Comparison of ENCODE assay signal across 1 cellular context in genomic region chr17:44133918-44134476, GRCh38.
TF ChIP-seq lines count a peak whose summit lies in the region.

No MANE protein-coding gene starts in this region.

TF ChIP-seq in HepG2, 621 proteins besides CTCF, POLR2A, EP300 and RAD21 (continued from another document and continues in another):
- TF ChIP-seq STAT6 (CRISPR knock-in tag; IDR thresholded peaks at IDR 0.05; ENCODE audit: borderline replicate concordance) = no peak
- TF ChIP-seq, protein P1, sequence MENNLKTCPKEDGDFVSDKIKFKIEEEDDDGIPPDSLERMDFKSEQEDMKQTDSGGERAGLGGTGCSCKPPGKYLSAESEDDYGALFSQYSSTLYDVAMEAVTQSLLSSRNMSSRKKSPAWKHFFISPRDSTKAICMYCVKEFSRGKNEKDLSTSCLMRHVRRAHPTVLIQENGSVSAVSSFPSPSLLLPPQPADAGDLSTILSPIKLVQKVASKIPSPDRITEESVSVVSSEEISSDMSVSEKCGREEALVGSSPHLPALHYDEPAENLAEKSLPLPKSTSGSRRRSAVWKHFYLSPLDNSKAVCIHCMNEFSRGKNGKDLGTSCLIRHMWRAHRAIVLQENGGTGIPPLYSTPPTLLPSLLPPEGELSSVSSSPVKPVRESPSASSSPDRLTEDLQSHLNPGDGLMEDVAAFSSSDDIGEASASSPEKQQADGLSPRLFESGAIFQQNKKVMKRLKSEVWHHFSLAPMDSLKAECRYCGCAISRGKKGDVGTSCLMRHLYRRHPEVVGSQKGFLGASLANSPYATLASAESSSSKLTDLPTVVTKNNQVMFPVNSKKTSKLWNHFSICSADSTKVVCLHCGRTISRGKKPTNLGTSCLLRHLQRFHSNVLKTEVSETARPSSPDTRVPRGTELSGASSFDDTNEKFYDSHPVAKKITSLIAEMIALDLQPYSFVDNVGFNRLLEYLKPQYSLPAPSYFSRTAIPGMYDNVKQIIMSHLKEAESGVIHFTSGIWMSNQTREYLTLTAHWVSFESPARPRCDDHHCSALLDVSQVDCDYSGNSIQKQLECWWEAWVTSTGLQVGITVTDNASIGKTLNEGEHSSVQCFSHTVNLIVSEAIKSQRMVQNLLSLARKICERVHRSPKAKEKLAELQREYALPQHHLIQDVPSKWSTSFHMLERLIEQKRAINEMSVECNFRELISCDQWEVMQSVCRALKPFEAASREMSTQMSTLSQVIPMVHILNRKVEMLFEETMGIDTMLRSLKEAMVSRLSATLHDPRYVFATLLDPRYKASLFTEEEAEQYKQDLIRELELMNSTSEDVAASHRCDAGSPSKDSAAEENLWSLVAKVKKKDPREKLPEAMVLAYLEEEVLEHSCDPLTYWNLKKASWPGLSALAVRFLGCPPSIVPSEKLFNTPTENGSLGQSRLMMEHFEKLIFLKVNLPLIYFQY (CRISPR knock-in tag; IDR thresholded peaks at IDR 0.05; ENCODE audit: borderline replicate concordance) = no peak
- peak; percentile 77 for TF ChIP-seq KAT8 (CRISPR knock-in tag; IDR thresholded peaks at IDR 0.05)
- TF ChIP-seq ESRRA (CRISPR knock-in tag; IDR thresholded peaks at IDR 0.05; ENCODE audit: low read depth) = peak; percentile 95
- TF ChIP-seq ZNF10 (CRISPR knock-in tag; IDR thresholded peaks at IDR 0.05; ENCODE audit: borderline replicate concordance, low read depth) = no peak
- TF ChIP-seq, protein P2, sequence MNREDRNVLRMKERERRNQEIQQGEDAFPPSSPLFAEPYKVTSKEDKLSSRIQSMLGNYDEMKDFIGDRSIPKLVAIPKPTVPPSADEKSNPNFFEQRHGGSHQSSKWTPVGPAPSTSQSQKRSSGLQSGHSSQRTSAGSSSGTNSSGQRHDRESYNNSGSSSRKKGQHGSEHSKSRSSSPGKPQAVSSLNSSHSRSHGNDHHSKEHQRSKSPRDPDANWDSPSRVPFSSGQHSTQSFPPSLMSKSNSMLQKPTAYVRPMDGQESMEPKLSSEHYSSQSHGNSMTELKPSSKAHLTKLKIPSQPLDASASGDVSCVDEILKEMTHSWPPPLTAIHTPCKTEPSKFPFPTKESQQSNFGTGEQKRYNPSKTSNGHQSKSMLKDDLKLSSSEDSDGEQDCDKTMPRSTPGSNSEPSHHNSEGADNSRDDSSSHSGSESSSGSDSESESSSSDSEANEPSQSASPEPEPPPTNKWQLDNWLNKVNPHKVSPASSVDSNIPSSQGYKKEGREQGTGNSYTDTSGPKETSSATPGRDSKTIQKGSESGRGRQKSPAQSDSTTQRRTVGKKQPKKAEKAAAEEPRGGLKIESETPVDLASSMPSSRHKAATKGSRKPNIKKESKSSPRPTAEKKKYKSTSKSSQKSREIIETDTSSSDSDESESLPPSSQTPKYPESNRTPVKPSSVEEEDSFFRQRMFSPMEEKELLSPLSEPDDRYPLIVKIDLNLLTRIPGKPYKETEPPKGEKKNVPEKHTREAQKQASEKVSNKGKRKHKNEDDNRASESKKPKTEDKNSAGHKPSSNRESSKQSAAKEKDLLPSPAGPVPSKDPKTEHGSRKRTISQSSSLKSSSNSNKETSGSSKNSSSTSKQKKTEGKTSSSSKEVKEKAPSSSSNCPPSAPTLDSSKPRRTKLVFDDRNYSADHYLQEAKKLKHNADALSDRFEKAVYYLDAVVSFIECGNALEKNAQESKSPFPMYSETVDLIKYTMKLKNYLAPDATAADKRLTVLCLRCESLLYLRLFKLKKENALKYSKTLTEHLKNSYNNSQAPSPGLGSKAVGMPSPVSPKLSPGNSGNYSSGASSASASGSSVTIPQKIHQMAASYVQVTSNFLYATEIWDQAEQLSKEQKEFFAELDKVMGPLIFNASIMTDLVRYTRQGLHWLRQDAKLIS (CRISPR knock-in tag; IDR thresholded peaks at IDR 0.05) = no peak
- TF ChIP-seq ARNT (IDR thresholded peaks at IDR 0.05) = no peak
- TF ChIP-seq HIVEP1 (CRISPR knock-in tag; IDR thresholded peaks at IDR 0.05) = peak; percentile 47; the same call in 1 of the 2 replicates
- TF ChIP-seq SOX6 (IDR thresholded peaks at IDR 0.05) = no peak
- TF ChIP-seq SOX6 (CRISPR knock-in tag; IDR thresholded peaks at IDR 0.05) = peak; percentile 78
- no peak for TF ChIP-seq HNRNPL (IDR thresholded peaks at IDR 0.05; ENCODE audit: low read depth, low read length)
- peak; percentile 47; the same call in 1 of the 2 replicates for TF ChIP-seq JUND (CRISPR knock-in tag; IDR thresholded peaks at IDR 0.05)
- no peak for TF ChIP-seq ZNF614 (CRISPR knock-in tag; IDR thresholded peaks at IDR 0.05; ENCODE audit: borderline replicate concordance)
- TF ChIP-seq, protein P3, sequence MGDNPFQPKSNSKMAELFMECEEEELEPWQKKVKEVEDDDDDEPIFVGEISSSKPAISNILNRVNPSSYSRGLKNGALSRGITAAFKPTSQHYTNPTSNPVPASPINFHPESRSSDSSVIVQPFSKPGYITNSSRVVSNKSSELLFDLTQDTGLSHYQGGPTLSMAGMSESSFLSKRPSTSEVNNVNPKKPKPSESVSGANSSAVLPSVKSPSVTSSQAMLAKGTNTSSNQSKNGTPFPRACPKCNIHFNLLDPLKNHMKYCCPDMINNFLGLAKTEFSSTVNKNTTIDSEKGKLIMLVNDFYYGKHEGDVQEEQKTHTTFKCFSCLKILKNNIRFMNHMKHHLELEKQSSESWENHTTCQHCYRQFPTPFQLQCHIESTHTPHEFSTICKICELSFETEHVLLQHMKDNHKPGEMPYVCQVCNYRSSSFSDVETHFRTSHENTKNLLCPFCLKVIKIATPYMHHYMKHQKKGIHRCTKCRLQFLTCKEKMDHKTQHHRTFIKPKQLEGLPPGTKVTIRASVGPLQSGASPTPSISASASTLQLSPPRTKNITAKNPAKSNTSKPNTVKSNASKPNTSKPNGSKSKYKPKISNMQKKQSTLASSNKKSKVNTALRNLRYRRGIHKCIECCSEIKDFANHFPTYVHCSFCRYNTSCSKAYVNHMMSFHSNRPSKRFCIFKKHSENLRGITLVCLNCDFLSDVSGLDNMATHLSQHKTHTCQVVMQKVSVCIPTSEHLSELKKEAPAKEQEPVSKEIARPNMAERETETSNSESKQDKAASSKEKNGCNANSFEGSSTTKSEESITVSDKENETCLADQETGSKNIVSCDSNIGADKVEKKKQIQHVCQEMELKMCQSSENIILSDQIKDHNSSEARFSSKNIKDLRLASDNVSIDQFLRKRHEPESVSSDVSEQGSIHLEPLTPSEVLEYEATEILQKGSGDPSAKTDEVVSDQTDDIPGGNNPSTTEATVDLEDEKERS (CRISPR knock-in tag; IDR thresholded peaks at IDR 0.05) = peak; percentile 79; the same call in 1 of the 2 replicates
- TF ChIP-seq TBL1XR1 (IDR thresholded peaks at IDR 0.05; ENCODE audit: borderline replicate concordance, low read length, partially characterized antibody) = no peak
- no peak for TF ChIP-seq ZFP62 (CRISPR knock-in tag; IDR thresholded peaks at IDR 0.05)
- no peak for TF ChIP-seq ZNF720 (CRISPR knock-in tag; IDR thresholded peaks at IDR 0.05)
- TF ChIP-seq ZNF839 (CRISPR knock-in tag; IDR thresholded peaks at IDR 0.05; ENCODE audit: borderline replicate concordance) = peak; percentile 61
- TF ChIP-seq ZNF615 (CRISPR knock-in tag; IDR thresholded peaks at IDR 0.05; ENCODE audit: borderline replicate concordance) = no peak
- peak; percentile 67 for TF ChIP-seq FOXA3 (CRISPR knock-in tag; IDR thresholded peaks at IDR 0.05)
- no peak for TF ChIP-seq TERF1 (CRISPR knock-in tag; IDR thresholded peaks at IDR 0.05)
- peak; percentile 92 for TF ChIP-seq RARA (CRISPR knock-in tag; IDR thresholded peaks at IDR 0.05)
- TF ChIP-seq NONO (IDR thresholded peaks at IDR 0.05) = no peak
- TF ChIP-seq NONO (CRISPR knock-in tag; conservative IDR thresholded peaks at IDR 0.05) = no peak
- TF ChIP-seq KLF16 (CRISPR knock-in tag; IDR thresholded peaks at IDR 0.05) = peak in 1 of 2 experiments; percentile 53; a peak in 1 of 4 replicates
- TF ChIP-seq SP140L (CRISPR knock-in tag; IDR thresholded peaks at IDR 0.05; ENCODE audit: borderline replicate concordance) = no peak
- no peak for TF ChIP-seq ZNF563 (CRISPR knock-in tag; IDR thresholded peaks at IDR 0.05)
- TF ChIP-seq, protein P4, sequence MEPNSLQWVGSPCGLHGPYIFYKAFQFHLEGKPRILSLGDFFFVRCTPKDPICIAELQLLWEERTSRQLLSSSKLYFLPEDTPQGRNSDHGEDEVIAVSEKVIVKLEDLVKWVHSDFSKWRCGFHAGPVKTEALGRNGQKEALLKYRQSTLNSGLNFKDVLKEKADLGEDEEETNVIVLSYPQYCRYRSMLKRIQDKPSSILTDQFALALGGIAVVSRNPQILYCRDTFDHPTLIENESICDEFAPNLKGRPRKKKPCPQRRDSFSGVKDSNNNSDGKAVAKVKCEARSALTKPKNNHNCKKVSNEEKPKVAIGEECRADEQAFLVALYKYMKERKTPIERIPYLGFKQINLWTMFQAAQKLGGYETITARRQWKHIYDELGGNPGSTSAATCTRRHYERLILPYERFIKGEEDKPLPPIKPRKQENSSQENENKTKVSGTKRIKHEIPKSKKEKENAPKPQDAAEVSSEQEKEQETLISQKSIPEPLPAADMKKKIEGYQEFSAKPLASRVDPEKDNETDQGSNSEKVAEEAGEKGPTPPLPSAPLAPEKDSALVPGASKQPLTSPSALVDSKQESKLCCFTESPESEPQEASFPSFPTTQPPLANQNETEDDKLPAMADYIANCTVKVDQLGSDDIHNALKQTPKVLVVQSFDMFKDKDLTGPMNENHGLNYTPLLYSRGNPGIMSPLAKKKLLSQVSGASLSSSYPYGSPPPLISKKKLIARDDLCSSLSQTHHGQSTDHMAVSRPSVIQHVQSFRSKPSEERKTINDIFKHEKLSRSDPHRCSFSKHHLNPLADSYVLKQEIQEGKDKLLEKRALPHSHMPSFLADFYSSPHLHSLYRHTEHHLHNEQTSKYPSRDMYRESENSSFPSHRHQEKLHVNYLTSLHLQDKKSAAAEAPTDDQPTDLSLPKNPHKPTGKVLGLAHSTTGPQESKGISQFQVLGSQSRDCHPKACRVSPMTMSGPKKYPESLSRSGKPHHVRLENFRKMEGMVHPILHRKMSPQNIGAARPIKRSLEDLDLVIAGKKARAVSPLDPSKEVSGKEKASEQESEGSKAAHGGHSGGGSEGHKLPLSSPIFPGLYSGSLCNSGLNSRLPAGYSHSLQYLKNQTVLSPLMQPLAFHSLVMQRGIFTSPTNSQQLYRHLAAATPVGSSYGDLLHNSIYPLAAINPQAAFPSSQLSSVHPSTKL (CRISPR knock-in tag; IDR thresholded peaks at IDR 0.05) = peak; percentile 90
- peak; percentile 85 for TF ChIP-seq ZNF644 (CRISPR knock-in tag; IDR thresholded peaks at IDR 0.05; ENCODE audit: low read depth)
- TF ChIP-seq AHDC1 (CRISPR knock-in tag; IDR thresholded peaks at IDR 0.05; ENCODE audit: borderline replicate concordance) = peak; percentile 66; the same call in 1 of the 2 replicates
- TF ChIP-seq ZFX (CRISPR knock-in tag; IDR thresholded peaks at IDR 0.05; ENCODE audit: low read depth) = peak; percentile 94
- peak; percentile 79 for TF ChIP-seq MIXL1 (CRISPR knock-in tag; IDR thresholded peaks at IDR 0.05)
- peak; percentile 93 for TF ChIP-seq MTA1 (CRISPR knock-in tag; IDR thresholded peaks at IDR 0.05; ENCODE audit: borderline replicate concordance)
- peak; percentile 44 for TF ChIP-seq ZZZ3 (CRISPR knock-in tag; IDR thresholded peaks at IDR 0.05; ENCODE audit: borderline replicate concordance)
